Comparison of ENCODE assay signal across 8 cellular contexts in the genomic region with DNA sequence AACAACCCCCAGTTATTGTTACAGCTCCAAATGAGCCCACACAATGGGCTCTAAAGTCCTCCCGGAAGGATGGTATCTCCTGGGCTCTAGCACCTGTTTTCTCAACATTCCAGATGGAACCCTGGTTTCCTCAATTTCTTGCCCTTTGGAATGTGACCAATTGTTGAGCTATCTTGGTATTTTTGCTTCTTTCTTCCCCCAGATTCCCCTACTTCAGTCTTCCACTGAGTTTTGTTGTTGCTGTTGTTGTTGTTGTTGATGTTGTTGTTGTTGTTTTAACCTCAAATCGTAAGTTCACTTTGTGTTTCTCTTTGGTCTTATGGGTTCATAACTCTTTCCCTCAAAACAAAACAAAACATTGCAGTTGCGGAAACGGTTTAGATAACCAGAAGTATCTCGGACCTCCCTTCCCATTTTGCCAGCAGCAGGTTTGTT. TPM values are rescaled to one million over a fixed set of nuclear protein-coding genes. Genes with fewer than 3 reads are reported as not detected.
A peak's percentile ranks its signal among the peaks of the same experiment; 100 is the strongest.
DNase-seq lines count a peak whose midpoint lies in the region; ATAC-seq and TF ChIP-seq lines count a peak whose summit lies in the region.

No MANE protein-coding gene starts in this region.

- no peaks in the 10 kb centered on the region for H3K9me3 ChIP-seq in SJCRH30 (replicated peaks)
- H3K9me3 ChIP-seq in gastrocnemius medialis, result no peaks in the 10 kb centered on the region

- DNase-seq in NCI-H2029 treated with DMSO at 0.1 percent for 48 hours (lab: John Stamatoyannopoulos, UW) (peak; percentile 52), NCI-H2029 (lab: John Stamatoyannopoulos, UW) (no peak), SJCRH30 (peak; percentile 54 to 72), fibroblast of mammary gland (ENCODE audit: low read depth) (no peak), gastrocnemius medialis (no peak), posterior vena cava (ENCODE audit: low spot score) (no peak), GM13977 (ENCODE audit: low spot score) (no peak)

- H3K27me3 ChIP-seq in SJCRH30, result peaks cover 3% of the 10 kb centered on the region; the same call in 1 of the 2 replicates
- H3K27me3 ChIP-seq in gastrocnemius medialis, result no peaks in the 10 kb centered on the region

- no peak for TF ChIP-seq CTCF in fibroblast of mammary gland (conservative IDR thresholded peaks at IDR 0.05; ENCODE audit: control insufficient read depth, insufficient read depth, low read depth, low read length)
- no peak for TF ChIP-seq CTCF in gastrocnemius medialis (IDR thresholded peaks at IDR 0.05 in 4 of 5, conservative IDR thresholded peaks at IDR 0.05 in 1 of 5)
- no peak for TF ChIP-seq CTCF in GM13977 (IDR thresholded peaks at IDR 0.05; ENCODE audit: extremely low read depth, insufficient read depth, missing control alignments)

- TF ChIP-seq POLR2A in gastrocnemius medialis (IDR thresholded peaks at IDR 0.05), result no peak

- H3K27ac ChIP-seq in SJCRH30 (peak overlapping the region; percentile 98), gastrocnemius medialis (peak overlapping the region; percentile 72 to 89 (median 87))

- ATAC-seq in gastrocnemius medialis, result peak in 1 of 2 donors; percentile 25
- ATAC-seq in HG02571 (IDR thresholded peaks at IDR 0.05; ENCODE audit: unreplicated experiment), result no peak

- intact Hi-C loops in gastrocnemius medialis (cut with DNase I; ENCODE audit: low total_unique reads), result loop anchor here (1.0 to 5.0 kb wide), 4 partner anchors 38 to 500 kb away; partner anchors contain the start of gene ZNF641
- intact Hi-C loops in posterior vena cava (cut with DNase I), result loop anchor here in 1 of 2 donors (2.0 kb wide), 1 partner anchor 38 kb away; no protein-coding TSS in a partner anchor

- peaks cover 8% of the 10 kb centered on the region for H3K36me3 ChIP-seq in SJCRH30
- H3K36me3 ChIP-seq in gastrocnemius medialis, result no peaks in the 10 kb centered on the region

- peaks cover 8% of the 10 kb centered on the region; the same call in 1 of the 2 replicates for H3K4me1 ChIP-seq in SJCRH30
- peaks cover 17 to 22% of the 10 kb centered on the region in 2 donors for H3K4me1 ChIP-seq in gastrocnemius medialis

- peak overlapping the region; percentile 88 for H3K4me3 ChIP-seq in SJCRH30
- H3K4me3 ChIP-seq in fibroblast of mammary gland (ENCODE audit: control insufficient read depth, low read depth, low read length), result peak overlapping the region; percentile 99
- peak overlapping the region; percentile 77 to 100 (median 86) for H3K4me3 ChIP-seq in gastrocnemius medialis

- in situ Hi-C loops in gastrocnemius medialis (cut with MboI; ENCODE audit: low sequenced_read_pairs in 4 of 4), result loop anchor here in 3 of 4 donors (5.0 to 25.0 kb wide), 4 partner anchors 35 to 135 kb away; partner anchors contain the start of genes DDN (in 1 of the 3) and WNT1 (in 1 of the 3)
- in situ Hi-C loops in GM13977 (cut with MboI; ENCODE audit: low pct_unique_long_range_greater_than_20kb, low sequenced_read_pairs, unreplicated experiment), result no loop called here

RNA-seq across cellular contexts. Expression of gene DDX23, which starts 0.8 kb away (rescaled TPM):
- 153 and 167 TPM in 2 replicates for total RNA-seq in SJCRH30 (2014; rRNA removed; shearing (Covaris generic))
- total RNA-seq in gastrocnemius medialis (10 to 100 TPM; 55.8 to 80.6 (median 75.7) TPM), posterior vena cava (10 to 100 TPM; 40.7 to 48.6 TPM)

RNA-seq across cellular contexts. Expression of gene RND1, which starts 12.9 kb away (rescaled TPM):
- 0.10 and 0.43 TPM in 2 replicates for total RNA-seq in SJCRH30 (2014; rRNA removed; shearing (Covaris generic))
- total RNA-seq in gastrocnemius medialis (under 1 TPM in 1 of 4 donors, not detected in 3; 0.36 TPM), posterior vena cava (under 1 TPM; 0.29 to 0.32 TPM)

RNA-seq across cellular contexts. Expression of gene CACNB3, which starts 34.5 kb away (rescaled TPM):
- 9.7 and 11.9 TPM in 2 replicates for total RNA-seq in SJCRH30 (2014; rRNA removed; shearing (Covaris generic))
- total RNA-seq in gastrocnemius medialis, result 1 to 10 TPM; 1.2 to 5.7 (median 2.7) TPM
- 10 to 100 TPM; 11.8 to 23.8 TPM for total RNA-seq in posterior vena cava

Comparison
In these comparisons a context has a peak if more than half of its experiments do, and no peak if none do; other contexts are left out.
1. DNase-seq: peak in NCI-H2029 treated with DMSO at 0.1 percent for 48 hours (single experiment) and SJCRH30 (2 of 2); none in NCI-H2029 (single experiment), fibroblast of mammary gland (single experiment), gastrocnemius medialis (0 of 2), posterior vena cava (single experiment) and GM13977 (single experiment).
2. Peak in every context shown above with its lines, with median percentiles within 50 percentile points of each other: H3K4me3 ChIP-seq.